In genomic region chr5:178113141-178113787, GRCh38 we compare ENCODE assay signal across 7 cellular contexts. TPM values are rescaled to one million over a fixed set of nuclear protein-coding genes. Genes with fewer than 3 reads are reported as not detected.
A peak's percentile ranks its signal among the peaks of the same experiment; 100 is the strongest.
DNase-seq lines count a peak whose midpoint lies in the region; ATAC-seq and TF ChIP-seq lines count a peak whose summit lies in the region.

Gene N4BP3, plus strand, starts transcription at chr5:178113532. Its CDS starts 6,052 bp downstream, at chr5:178119584.

- no peaks in the 10 kb centered on the region for H3K36me3 ChIP-seq in HCT116 (ENCODE audit: control insufficient read depth in 1 of 2, insufficient read depth in 2 of 2, low read length in 2 of 2)
- no peaks in the 10 kb centered on the region for H3K36me3 ChIP-seq in duodenal mucosa (ENCODE audit: control insufficient read depth in 1 of 2, insufficient read depth in 2 of 2, low read length in 2 of 2)
- H3K36me3 ChIP-seq in mucosa of descending colon (ENCODE audit: low read depth) = no peaks in the 10 kb centered on the region

- TF ChIP-seq POLR2A in HCT116 (IDR thresholded peaks at IDR 0.05; ENCODE audit: borderline replicate concordance, extremely low read depth, insufficient read depth, insufficient read length) = no peak
- no peak for TF ChIP-seq POLR2A in NB4 (IDR thresholded peaks at IDR 0.05; ENCODE audit: extremely low read depth, insufficient read length)

- H3K27me3 Mint-ChIP-seq in activated CD4-positive, alpha-beta T cell treated with anti-CD3 and anti-CD28 coated beads, Interleukin-2, amount 10 ng/mL, durations not matched to agents 7 days and 5 days = peaks cover 38% of the 10 kb centered on the region

- H3K4me1 ChIP-seq in HCT116 (ENCODE audit: control insufficient read depth in 1 of 2, insufficient read depth in 2 of 2, low read length in 2 of 2) (peaks cover 18 to 35% of the 10 kb centered on the region in 2 experiments), duodenal mucosa (ENCODE audit: control insufficient read depth in 1 of 2, insufficient read depth in 2 of 2, low read length in 2 of 2) (peaks cover 25 to 26% of the 10 kb centered on the region in 2 donors), mucosa of descending colon (ENCODE audit: low read depth) (peaks cover 33% of the 10 kb centered on the region)

- no peaks in the 10 kb centered on the region for H3K9me3 Mint-ChIP-seq in activated CD4-positive, alpha-beta T cell treated with anti-CD3 and anti-CD28 coated beads, Interleukin-2, amount 10 ng/mL, durations not matched to agents 7 days and 5 days

- peak within 1 kb of the TSS; percentile 63 to 76 for H3K4me3 ChIP-seq in HCT116 (replicated peaks in 1 of 2; ENCODE audit: low read depth in 1 of 2, low read length in 2 of 2)
- no peak within 1 kb of the TSS for H3K4me3 ChIP-seq in NB4 (ENCODE audit: low read depth, low read length)
- H3K4me3 ChIP-seq in duodenal mucosa (ENCODE audit: low read depth in 1 of 2, low read length in 2 of 2) = peak within 1 kb of the TSS; percentile 54 to 56
- H3K4me3 ChIP-seq in mucosa of descending colon = peak within 1 kb of the TSS; percentile 6

- peaks cover 13% of the 10 kb centered on the region; the same call in 1 of the 2 replicates for H3K79me2 ChIP-seq in HCT116 (ENCODE audit: insufficient read depth, low read length)

- peak within 1 kb of the TSS; percentile 56 for H2AFZ ChIP-seq in HCT116 (ENCODE audit: low read depth, low read length, poor library complexity, severe bottlenecking)

- TF ChIP-seq CTCF in GM13976 (IDR thresholded peaks at IDR 0.05; ENCODE audit: borderline replicate concordance, control extremely low read depth, extremely low read depth, insufficient read depth, missing control alignments) = peak; percentile 10
- TF ChIP-seq CTCF in HCT116 (IDR thresholded peaks at IDR 0.05 in 2 of 3, conservative IDR thresholded peaks at IDR 0.05 in 1 of 3; ENCODE audit: borderline replicate concordance in 1 of 3, insufficient read depth in 1 of 3, low read depth in 2 of 3, low read length in 2 of 3) = no peak
- no peak for TF ChIP-seq CTCF in NB4 (IDR thresholded peaks at IDR 0.05; ENCODE audit: low read depth, low read length)
- no peak for TF ChIP-seq CTCF in mucosa of descending colon (IDR thresholded peaks at IDR 0.05)

- H3K27me3 ChIP-seq in HCT116 (ENCODE audit: insufficient read depth, low read length) = no peaks in the 10 kb centered on the region
- peaks cover 40 to 49% of the 10 kb centered on the region in 2 donors for H3K27me3 ChIP-seq in duodenal mucosa (ENCODE audit: control insufficient read depth in 1 of 2, insufficient read depth in 2 of 2, low read length in 2 of 2)

- BruUV-seq in HCT116 (replicated peaks; lab: Mats Ljungman, UMichigan) = no TSS peak

- TF ChIP-seq RAD21 in HCT116 (IDR thresholded peaks at IDR 0.05; ENCODE audit: low read depth) = no peak

- H3K4me2 ChIP-seq in HCT116 (ENCODE audit: low read length) = peak within 1 kb of the TSS; percentile 96

- CTCF ChIA-PET in HCT116 (lab: Charles Lee) = interaction anchor here (1.1 kb wide), 1 partner anchor 23 kb away, joined by 3 read pairs; no protein-coding TSS in a partner anchor
- CTCF ChIA-PET in activated CD4-positive, alpha-beta T cell treated with anti-CD3 and anti-CD28 coated beads, Interleukin-2, amount 10 ng/mL, durations not matched to agents 7 days and 5 days (lab: Charles Lee) = interaction anchor here (0.6 kb wide), 1 partner anchor 18 kb away, joined by 3 read pairs; no protein-coding TSS in a partner anchor

- DNase-seq in GM13976 (ENCODE audit: low spot score) (peak; percentile 93), HCT116 (ENCODE audit: low read depth, low spot score) (peak; percentile 47), NB4 (ENCODE audit: low read depth) (peak; percentile 80), mucosa of descending colon (peak; percentile 78 to 86 (median 81))
- DNase-seq in activated CD4-positive, alpha-beta T cell treated with anti-CD3 and anti-CD28 coated beads, Interleukin-2, amount 10 ng/mL, durations not matched to agents 7 days and 5 days = peak; percentile 75
- DNase-seq in stimulated activated CD8-positive, alpha-beta memory T cell treated with anti-CD3 and anti-CD28 coated beads, Interleukin-7, amount 100 ng/mL, for 4 hours (ENCODE audit: low read depth in 2 of 2) = peak; percentile 66 to 85

- RAD21 ChIA-PET in HCT116 (lab: Charles Lee; ENCODE audit: low non-redundant PET in 1 of 2, low total read pairs in 2 of 2, uncharacterized antibody in 2 of 2, unreplicated experiment in 2 of 2) = no interaction called here

- peak within 1 kb of the TSS; percentile 81 for H3K4me3 Mint-ChIP-seq in activated CD4-positive, alpha-beta T cell treated with anti-CD3 and anti-CD28 coated beads, Interleukin-2, amount 10 ng/mL, durations not matched to agents 7 days and 5 days

- POLR2A ChIA-PET in HCT116 (lab: Charles Lee) = no interaction called here
- POLR2A ChIA-PET in activated CD4-positive, alpha-beta T cell treated with anti-CD3 and anti-CD28 coated beads, Interleukin-2, amount 10 ng/mL, durations not matched to agents 7 days and 5 days (lab: Charles Lee) = no interaction called here

- intact Hi-C loops in HCT116 (cut with micrococcal nuclease) (loop anchor here (1.0 kb wide), 1 partner anchor 18 kb away; the partner anchor contains the start of gene RMND5B), mucosa of descending colon (cut with DNase I, micrococcal nuclease) (no loop called here)

- H3K9me2 ChIP-seq in HCT116 (ENCODE audit: insufficient read depth) = no peaks in the 10 kb centered on the region

- H3K27ac Mint-ChIP-seq in activated CD4-positive, alpha-beta T cell treated with anti-CD3 and anti-CD28 coated beads, Interleukin-2, amount 10 ng/mL, durations not matched to agents 7 days and 5 days = peak within 1 kb of the TSS; percentile 73

- in situ Hi-C loops in GM13976 (cut with MboI; ENCODE audit: low sequenced_read_pairs, unreplicated experiment) = no loop called here

- no peaks in the 10 kb centered on the region for H3K36me3 Mint-ChIP-seq in activated CD4-positive, alpha-beta T cell treated with anti-CD3 and anti-CD28 coated beads, Interleukin-2, amount 10 ng/mL, durations not matched to agents 7 days and 5 days (ENCODE audit: low read depth)

- peaks cover 47% of the 10 kb centered on the region for H3K4me1 Mint-ChIP-seq in activated CD4-positive, alpha-beta T cell treated with anti-CD3 and anti-CD28 coated beads, Interleukin-2, amount 10 ng/mL, durations not matched to agents 7 days and 5 days

- H3K27ac ChIP-seq in HCT116 (ENCODE audit: low read depth, low read length) = peak within 1 kb of the TSS; percentile 60
- H3K27ac ChIP-seq in duodenal mucosa (ENCODE audit: low read depth, low read length) = peak within 1 kb of the TSS; percentile 10

- H4K20me1 ChIP-seq in HCT116 (ENCODE audit: insufficient read depth) = no peaks in the 10 kb centered on the region

- H3K9me3 ChIP-seq in HCT116 (ENCODE audit: control insufficient read depth in 1 of 2, insufficient read depth in 1 of 2, low read depth in 1 of 2, low read length in 2 of 2) (no peaks in the 10 kb centered on the region), duodenal mucosa (ENCODE audit: control insufficient read depth in 1 of 2, low read length in 2 of 2) (no peaks in the 10 kb centered on the region), mucosa of descending colon (no peaks in the 10 kb centered on the region)

- peak; percentile 84 for ATAC-seq in HCT116
- ATAC-seq in mucosa of descending colon = peak; percentile 84

- peak within 1 kb of the TSS; percentile 71 for H3K9ac ChIP-seq in HCT116 (ENCODE audit: low read length)
- no peak within 1 kb of the TSS for H3K9ac ChIP-seq in duodenal mucosa (ENCODE audit: low read depth in 1 of 2, low read length in 2 of 2)

TF ChIP-seq in HCT116, 20 proteins besides CTCF, POLR2A, EP300 and RAD21 (continues in another document):
- TF ChIP-seq EGR1 (IDR thresholded peaks at IDR 0.05; ENCODE audit: low read depth) (peak; percentile 65; the same call in 1 of the 2 replicates), SIN3A (IDR thresholded peaks at IDR 0.05; ENCODE audit: low read depth) (peak; percentile 54; the same call in 1 of the 2 replicates), YY1 (IDR thresholded peaks at IDR 0.05; ENCODE audit: extremely low read depth, insufficient replicate concordance, low read depth, low read length) (peak; percentile 46), JUND (IDR thresholded peaks at IDR 0.05) (no peak), TCF7L2 (IDR thresholded peaks at IDR 0.05; ENCODE audit: borderline replicate concordance, extremely low read depth, insufficient read depth, insufficient read length) (peak; percentile 8), CEBPB (IDR thresholded peaks at IDR 0.05; ENCODE audit: low read depth) (no peak), MAX (IDR thresholded peaks at IDR 0.05) (peak; percentile 47; the same call in 1 of the 2 replicates), CBX3 (IDR thresholded peaks at IDR 0.05; ENCODE audit: low read depth) (no peak; the same call in 1 of the 2 replicates), POLR2AphosphoS5 (IDR thresholded peaks at IDR 0.05; ENCODE audit: low read depth, low read length) (peak; percentile 76)

RNA-seq across cellular contexts. Expression of gene N4BP3, which starts in this region (rescaled TPM):
- total RNA-seq in HCT116 (2021; ENCODE audit: unreplicated experiment) (5.2 TPM), mucosa of descending colon (1 to 10 TPM in 2 of 3 donors, under 1 TPM in 1; 0.82 to 4.0 (median 1.7) TPM)
- 2.8 and 2.9 TPM in 2 replicates for polyA plus RNA-seq in HCT116 (2012)
- 1 to 10 TPM; 1.3 to 1.5 TPM for total RNA-seq in activated CD4-positive, alpha-beta T cell treated with anti-CD3 and anti-CD28 coated beads, Interleukin-2, amount 10 ng/mL, durations not matched to agents 7 days and 5 days
